In the genomic region with DNA sequence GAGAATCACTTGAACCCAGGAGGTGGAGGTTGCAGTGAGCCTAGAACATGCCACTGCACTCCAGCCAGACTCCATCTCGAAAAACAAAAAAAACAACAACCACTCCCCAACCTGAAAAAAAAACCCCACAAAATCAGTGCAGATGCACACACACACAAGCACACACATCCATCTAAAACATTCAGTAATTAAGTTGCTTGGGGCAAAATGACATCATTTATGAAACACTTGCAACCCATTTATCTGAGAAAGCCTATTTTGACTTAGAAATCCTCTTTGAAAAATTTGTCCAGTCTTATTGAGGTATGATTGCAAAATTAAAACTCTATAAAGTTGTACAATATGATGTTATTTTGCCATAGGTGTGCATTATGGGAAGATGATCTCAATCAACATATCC, we compare ENCODE assay signal across 30 cellular contexts.
"Had no signal": no experiment of that assay in that cellular context is flagged by ENCODE, and none has a peak within 500 bp of the region (broad histone marks: within the 10 kb centered on the region; RNA-seq: fewer than 3 reads in every experiment).

No MANE protein-coding gene starts in this region.

- H3K4me1 Mint-ChIP-seq: immature natural killer cell; naive thymus-derived CD8-positive, alpha-beta T cell; nephron; neural crest cell; stimulated activated naive B cell treated with anti-CD40 and anti-IgM and Interleukin-4, amounts not matched to agents 10 μg/mL and 1 μg/mL and 100 μg/mL, for 72 hours had no signal

- H3K9me3 ChIP-seq: left lung, lower lobe of right lung, pancreas, prostate gland, stomach, testis, thyroid gland, transverse colon, upper lobe of left lung had no signal

- H3K4me1 ChIP-seq: left lung, lower lobe of right lung, pancreas, prostate gland, stomach, testis, thyroid gland, transverse colon, upper lobe of left lung had no signal

- ATAC-seq: left colon; left lung; lower lobe of right lung; naive thymus-derived CD8-positive, alpha-beta T cell; pancreas; right cardiac atrium; sciatic nerve; stimulated activated naive B cell treated with anti-CD40 and anti-IgM and Interleukin-4, amounts not matched to agents 10 μg/mL and 1 μg/mL and 100 μg/mL, for 72 hours; stimulated activated naive CD8-positive, alpha-beta T cell treated with anti-CD3 and anti-CD28 coated beads, Interleukin-15, Interleukin-2, amounts not matched to agents 100 U/mL and 50 U/mL, for 24 hours had no signal

- H3K4me3 ChIP-seq: left lung, lower lobe of right lung, pancreas, prostate gland, skin epidermis, stomach, testis, thyroid gland, transverse colon, upper lobe of left lung had no signal

- H3K36me3 Mint-ChIP-seq: immature natural killer cell; naive thymus-derived CD8-positive, alpha-beta T cell; stimulated activated naive B cell treated with anti-CD40 and anti-IgM and Interleukin-4, amounts not matched to agents 10 μg/mL and 1 μg/mL and 100 μg/mL, for 72 hours had no signal

- H3K27ac Mint-ChIP-seq: immature natural killer cell; naive thymus-derived CD8-positive, alpha-beta T cell; nephron; stimulated activated naive B cell treated with anti-CD40 and anti-IgM and Interleukin-4, amounts not matched to agents 10 μg/mL and 1 μg/mL and 100 μg/mL, for 72 hours had no signal

- H3K9me3 Mint-ChIP-seq: naive thymus-derived CD8-positive, alpha-beta T cell; nephron; neural crest cell; stimulated activated naive B cell treated with anti-CD40 and anti-IgM and Interleukin-4, amounts not matched to agents 10 μg/mL and 1 μg/mL and 100 μg/mL, for 72 hours had no signal

- H3K4me3 Mint-ChIP-seq: immature natural killer cell; naive thymus-derived CD8-positive, alpha-beta T cell; nephron; neural crest cell; stimulated activated naive B cell treated with anti-CD40 and anti-IgM and Interleukin-4, amounts not matched to agents 10 μg/mL and 1 μg/mL and 100 μg/mL, for 72 hours had no signal

- H3K27me3 ChIP-seq: left lung, pancreas, stomach, testis, thyroid gland, transverse colon, upper lobe of left lung had no signal

- H3K27ac ChIP-seq: left lung, lower lobe of right lung, pancreas, prostate gland, skin epidermis, stomach, testis, thyroid gland, transverse colon, upper lobe of left lung had no signal

- DNase-seq: hypothalamus; immature natural killer cell; kidney; left colon; left lung; lower lobe of right lung; mammary epithelial cell; mesenchymal stem cell; naive thymus-derived CD8-positive, alpha-beta T cell; nucleus accumbens; pancreas; posterior cingulate gyrus; retina; right cardiac atrium; stimulated activated CD4-positive, alpha-beta T cell treated with anti-CD3 and anti-CD28 coated beads, Interleukin-12 subunit alpha, Interleukin-12 subunit beta, amount 100 ng/mL, for 4 hours; stimulated activated CD4-positive, alpha-beta T cell treated with anti-CD3 and anti-CD28 coated beads, Interleukin-15, amount 100 ng/mL, for 24 hours; stimulated activated CD4-positive, alpha-beta T cell treated with anti-CD3 and anti-CD28 coated beads, Interleukin-2, amount 100 ng/mL, for 24 hours; stimulated activated CD4-positive, alpha-beta T cell treated with anti-CD3 and anti-CD28 coated beads, Interleukin-4, amount 100 ng/mL, for 1 hour; stimulated activated naive B cell treated with anti-CD40 and anti-IgM and Interleukin-4, amounts not matched to agents 10 μg/mL and 1 μg/mL and 100 μg/mL, for 72 hours; stimulated activated naive CD8-positive, alpha-beta T cell treated with anti-CD3 and anti-CD28 coated beads, Interleukin-15, Interleukin-2, amounts not matched to agents 100 U/mL and 50 U/mL, for 24 hours; stomach; testis; thyroid gland; transverse colon; upper lobe of left lung had no signal

- H3K36me3 ChIP-seq: left lung, lower lobe of right lung, pancreas, prostate gland, stomach, thyroid gland, transverse colon, upper lobe of left lung had no signal
